17 cellular contexts compared by ENCODE assay signal in genomic region chr20:37389844-37390275, GRCh38. TPM values are rescaled to one million over a fixed set of nuclear protein-coding genes. Genes with fewer than 3 reads are reported as not detected.
DNase-seq lines count a peak whose midpoint lies in the region; ATAC-seq and TF ChIP-seq lines count a peak whose summit lies in the region.
"Had no signal": no experiment of that assay in that cellular context is flagged by ENCODE, and none has a peak within 500 bp of the region (broad histone marks: within the 10 kb centered on the region; RNA-seq: fewer than 3 reads in every experiment).

No MANE protein-coding gene starts in this region.

- in situ Hi-C loops in transverse colon (cut with MboI; ENCODE audit: low pct_ligation_motif_present in 1 of 4, low pct_unique_long_range_greater_than_20kb in 1 of 4, low sequenced_read_pairs in 3 of 4), result loop anchor here (5.0 to 25.0 kb wide), 5 partner anchors 115 to 147 kb away; partner anchors contain the start of gene BLCAP (in 1 of the 4)

- TF ChIP-seq POLR2A in transverse colon (IDR thresholded peaks at IDR 0.05), result no peak

- no peak for TF ChIP-seq EP300 in transverse colon (IDR thresholded peaks at IDR 0.05; ENCODE audit: low read depth)

- no peak overlapping the region for H3K4me3 ChIP-seq in HEK293 (ENCODE audit: low read depth, low read length)
- no peak overlapping the region for H3K4me3 ChIP-seq in cardiac fibroblast (replicated peaks in 1 of 2; ENCODE audit: low read depth in 2 of 2, low read length in 2 of 2)
- H3K4me3 ChIP-seq in lower lobe of right lung, result no peak overlapping the region
- no peak overlapping the region for H3K4me3 ChIP-seq in transverse colon
- H3K4me3 ChIP-seq: SJCRH30 had no signal

- no peak for ATAC-seq in lower lobe of right lung
- ATAC-seq in GM19455 (IDR thresholded peaks at IDR 0.05; ENCODE audit: unreplicated experiment), result no peak
- ATAC-seq: activated naive CD8-positive, alpha-beta T cell treated with anti-CD3 and anti-CD28 coated beads, Interleukin-2, amount 50 U/mL, for 24 hours; naive thymus-derived CD4-positive, alpha-beta T cell had no signal

- H3K9me3 ChIP-seq in HEK293 (ENCODE audit: control insufficient read depth, insufficient read depth, low read depth, low read length) (no peaks in the 10 kb centered on the region), lower lobe of right lung (no peaks in the 10 kb centered on the region), transverse colon (no peaks in the 10 kb centered on the region)
- H3K9me3 ChIP-seq: SJCRH30 had no signal

- H3K27ac ChIP-seq in HEK293 (ENCODE audit: extremely low read depth, low read depth, low read length), result no peak overlapping the region
- no peak overlapping the region for H3K27ac ChIP-seq in lower lobe of right lung
- H3K27ac ChIP-seq in transverse colon, result no peak overlapping the region
- H3K27ac ChIP-seq: HL-60, SJCRH30 had no signal

- DNase-seq in cardiac fibroblast (ENCODE audit: low read depth in 2 of 2) (no peak), lower lobe of right lung (peak; percentile 29), transverse colon (no peak), mesenteric fat pad (ENCODE audit: low spot score) (no peak), RKO (ENCODE audit: low spot score) (no peak)
- DNase-seq: activated naive CD8-positive, alpha-beta T cell treated with anti-CD3 and anti-CD28 coated beads, Interleukin-2, amount 50 U/mL, for 24 hours; GOT3; naive thymus-derived CD4-positive, alpha-beta T cell; NCI-H1930; NCI-H510A; small intestine; stimulated activated CD4-positive, alpha-beta T cell treated with anti-CD3 and anti-CD28 coated beads, Interleukin-4, amount 100 ng/mL, for 4 hours had no signal

- TF ChIP-seq CTCF in GM12873 (IDR thresholded peaks at IDR 0.05; ENCODE audit: insufficient read depth, low read depth, low read length, missing control alignments), result peak; percentile 14
- no peak for TF ChIP-seq CTCF in HEK293 (tag by site-specific recombination; IDR thresholded peaks at IDR 0.05)
- TF ChIP-seq CTCF in cardiac fibroblast (IDR thresholded peaks at IDR 0.05; ENCODE audit: low read depth, low read length), result peak; percentile 4
- no peak for TF ChIP-seq CTCF in lower lobe of right lung (IDR thresholded peaks at IDR 0.05)
- TF ChIP-seq CTCF in transverse colon (IDR thresholded peaks at IDR 0.05), result no peak

- CTCF ChIA-PET in HEK293 (lab: Yijun Ruan, JAX), result interaction anchor here (0.6 to 0.7 kb wide), 3 partner anchors 31 to 496 kb away, joined by 3 to 4 read pairs (median 3); no protein-coding TSS in a partner anchor

- H3K27me3 ChIP-seq in lower lobe of right lung (ENCODE audit: low read depth), result no peaks in the 10 kb centered on the region
- H3K27me3 ChIP-seq in transverse colon, result no peaks in the 10 kb centered on the region
- H3K27me3 ChIP-seq: SJCRH30 had no signal

- intact Hi-C loops in lower lobe of right lung (cut with DNase I) (loop anchor here (10.0 kb wide), 1 partner anchor 125 kb away; the partner anchor contains the start of gene GHRH), transverse colon (cut with DNase I; ENCODE audit: low total_unique reads) (loop anchor here (5.0 to 10.0 kb wide), 3 partner anchors 142 to 605 kb away; no protein-coding TSS in a partner anchor)

- POLR2A ChIA-PET in HEK293 (lab: Yijun Ruan, JAX), result no interaction called here

- peaks cover 0 to 65% of the 10 kb centered on the region in 2 experiments; a peak in 1 of 3 replicates for H3K36me3 ChIP-seq in HEK293 (ENCODE audit: control insufficient read depth in 2 of 2, insufficient read depth in 1 of 2, low read length in 2 of 2)
- H3K36me3 ChIP-seq in lower lobe of right lung, result peaks cover 66% of the 10 kb centered on the region
- H3K36me3 ChIP-seq in transverse colon, result peaks cover 0 to 8% (median 2%) of the 10 kb centered on the region in 4 donors
- H3K36me3 ChIP-seq: SJCRH30 had no signal

- no peaks in the 10 kb centered on the region for H3K4me1 ChIP-seq in HEK293 (ENCODE audit: control insufficient read depth, insufficient read depth, low read length)
- peaks cover 3% of the 10 kb centered on the region for H3K4me1 ChIP-seq in lower lobe of right lung
- no peaks in the 10 kb centered on the region for H3K4me1 ChIP-seq in transverse colon

- WGBS in transverse colon (ENCODE audit: low coverage in 1 of 2), 2 donors, result 95% methylated on average over 6 of the region's 6 CpGs; no CpG with 5 or more reads in 1 of the 2 donors

TF ChIP-seq in HEK293, 187 proteins besides CTCF, POLR2A, EP300 and RAD21:
- TF ChIP-seq ZNF768 (tag by site-specific recombination; IDR thresholded peaks at IDR 0.05) (peak; percentile 81), SCRT2 (tag by site-specific recombination; IDR thresholded peaks at IDR 0.05) (no peak), ZBTB48 (tag by site-specific recombination; IDR thresholded peaks at IDR 0.05) (no peak)

RNA-seq across cellular contexts. Expression of gene SRC, which starts 43.9 kb away (rescaled TPM):
- 72.7 TPM for total RNA-seq in lower lobe of right lung
- 100 to 1,000 TPM in 3 of 4 donors, 10 to 100 TPM in 1; 87.0 to 155 (median 130) TPM for total RNA-seq in transverse colon
- 23.9 TPM for total RNA-seq in mesenteric fat pad

Comparison
In these comparisons a context has a peak if more than half of its experiments do, and no peak if none do; other contexts are left out.
1. CTCF ChIP-seq: peak in GM12873 (single experiment) and cardiac fibroblast (single experiment); none in HEK293 (single experiment), lower lobe of right lung (single experiment) and transverse colon (0 of 5).